11 cellular contexts compared by ENCODE assay signal in genomic region chr16:4217246-4218131, GRCh38. TPM values are rescaled to one million over a fixed set of nuclear protein-coding genes. Genes with fewer than 3 reads are reported as not detected.
DNase-seq lines count a peak whose midpoint lies in the region; ATAC-seq and TF ChIP-seq lines count a peak whose summit lies in the region.
"Had no signal": no experiment of that assay in that cellular context is flagged by ENCODE, and none has a peak within 500 bp of the region (broad histone marks: within the 10 kb centered on the region; RNA-seq: fewer than 3 reads in every experiment).

No MANE protein-coding gene starts in this region.

- no peak overlapping the region for H3K4me3 Mint-ChIP-seq in activated CD4-positive, alpha-beta T cell treated with anti-CD3 and anti-CD28 coated beads, Interleukin-2, amount 10 ng/mL, durations not matched to agents 24 days and 14 days
- H3K4me3 Mint-ChIP-seq: stimulated activated naive B cell treated with anti-CD40 and anti-IgM and Interleukin-4, amounts not matched to agents 10 μg/mL and 1 μg/mL and 100 μg/mL, for 72 hours had no signal

- H3K4me1 ChIP-seq in BE2C (peaks cover 8% of the 10 kb centered on the region), mucosa of rectum (ENCODE audit: control insufficient read depth in 2 of 2, insufficient read depth in 2 of 2, low read length in 2 of 2) (peaks cover 9 to 33% of the 10 kb centered on the region in 2 donors)

- intact Hi-C loops in activated CD4-positive, alpha-beta T cell treated with anti-CD3 and anti-CD28 coated beads, Interleukin-2, amount 10 ng/mL, durations not matched to agents 24 days and 14 days (cut with micrococcal nuclease): no loop called here

- H3K27me3 ChIP-seq in BE2C: no peaks in the 10 kb centered on the region
- H3K27me3 ChIP-seq in mucosa of rectum (ENCODE audit: control insufficient read depth in 2 of 2, insufficient read depth in 2 of 2, low read length in 2 of 2): no peaks in the 10 kb centered on the region

- H3K9me3 ChIP-seq in BE2C (no peaks in the 10 kb centered on the region), mucosa of rectum (ENCODE audit: control insufficient read depth in 2 of 2, low read length in 2 of 2) (no peaks in the 10 kb centered on the region)

- DNase-seq in BE2C: peak; percentile 80
- DNase-seq in NCI-H345 (lab: John Stamatoyannopoulos, UW): peak; percentile 76
- DNase-seq in fibroblast of peridontal ligament (ENCODE audit: extremely low read depth): peak; percentile 10
- no peak for DNase-seq in HK-2 (ENCODE audit: unreplicated experiment)
- DNase-seq in activated CD4-positive, alpha-beta T cell treated with anti-CD3 and anti-CD28 coated beads, Interleukin-2, amount 10 ng/mL, durations not matched to agents 24 days and 14 days: no peak
- no peak for DNase-seq in effector CD4-positive, alpha-beta T cell
- DNase-seq: activated gamma-delta T cell treated with Interleukin-2 at 50 U/mL for 16 hours; stimulated activated naive B cell treated with anti-CD40 and anti-IgM and Interleukin-4, amounts not matched to agents 10 μg/mL and 1 μg/mL and 100 μg/mL, for 72 hours had no signal

- H3K4me3 ChIP-seq in BE2C (ENCODE audit: low read depth, low read length) (no peak overlapping the region), mucosa of rectum (ENCODE audit: low read length in 2 of 2) (no peak overlapping the region)

- peaks cover 2% of the 10 kb centered on the region for H3K27me3 Mint-ChIP-seq in activated CD4-positive, alpha-beta T cell treated with anti-CD3 and anti-CD28 coated beads, Interleukin-2, amount 10 ng/mL, durations not matched to agents 24 days and 14 days

- TF ChIP-seq CTCF in BE2C (IDR thresholded peaks at IDR 0.05; ENCODE audit: low read depth, low read length): no peak

- no peak overlapping the region for H3K9ac ChIP-seq in mucosa of rectum (ENCODE audit: low read depth in 1 of 2, low read length in 2 of 2)

- H3K27ac Mint-ChIP-seq in activated CD4-positive, alpha-beta T cell treated with anti-CD3 and anti-CD28 coated beads, Interleukin-2, amount 10 ng/mL, durations not matched to agents 24 days and 14 days: no peak overlapping the region

- no peak for ATAC-seq in GM21390 (IDR thresholded peaks at IDR 0.05; ENCODE audit: unreplicated experiment)
- ATAC-seq: stimulated activated naive B cell treated with anti-CD40 and anti-IgM and Interleukin-4, amounts not matched to agents 10 μg/mL and 1 μg/mL and 100 μg/mL, for 72 hours had no signal

- H3K27ac ChIP-seq in mucosa of rectum (ENCODE audit: low read depth in 2 of 2, low read length in 2 of 2): peak overlapping the region; percentile 9 to 31

- no peaks in the 10 kb centered on the region for H3K4me1 Mint-ChIP-seq in activated CD4-positive, alpha-beta T cell treated with anti-CD3 and anti-CD28 coated beads, Interleukin-2, amount 10 ng/mL, durations not matched to agents 24 days and 14 days
- H3K4me1 Mint-ChIP-seq: IgD-negative memory B cell; stimulated activated naive B cell treated with anti-CD40 and anti-IgM and Interleukin-4, amounts not matched to agents 10 μg/mL and 1 μg/mL and 100 μg/mL, for 72 hours had no signal

- no peaks in the 10 kb centered on the region for H3K36me3 Mint-ChIP-seq in activated CD4-positive, alpha-beta T cell treated with anti-CD3 and anti-CD28 coated beads, Interleukin-2, amount 10 ng/mL, durations not matched to agents 24 days and 14 days (ENCODE audit: low read depth)
- H3K36me3 Mint-ChIP-seq: IgD-negative memory B cell; stimulated activated naive B cell treated with anti-CD40 and anti-IgM and Interleukin-4, amounts not matched to agents 10 μg/mL and 1 μg/mL and 100 μg/mL, for 72 hours had no signal

- no peaks in the 10 kb centered on the region for H3K9me3 Mint-ChIP-seq in activated CD4-positive, alpha-beta T cell treated with anti-CD3 and anti-CD28 coated beads, Interleukin-2, amount 10 ng/mL, durations not matched to agents 24 days and 14 days
- H3K9me3 Mint-ChIP-seq: IgD-negative memory B cell; stimulated activated naive B cell treated with anti-CD40 and anti-IgM and Interleukin-4, amounts not matched to agents 10 μg/mL and 1 μg/mL and 100 μg/mL, for 72 hours had no signal

- no peaks in the 10 kb centered on the region for H3K36me3 ChIP-seq in BE2C
- no peaks in the 10 kb centered on the region for H3K36me3 ChIP-seq in mucosa of rectum (ENCODE audit: control insufficient read depth in 2 of 2, insufficient read depth in 2 of 2, low read length in 2 of 2)

RNA-seq across cellular contexts. Expression of gene SRL, which starts 24.4 kb away (rescaled TPM):
- polyA plus RNA-seq in BE2C (2012; ENCODE audit: insufficient read depth, insufficient read length, low read depth): 0.11 TPM
- total RNA-seq in activated CD4-positive, alpha-beta T cell treated with anti-CD3 and anti-CD28 coated beads, Interleukin-2, amount 10 ng/mL, durations not matched to agents 24 days and 14 days: not detected in 2 replicates
- polyA plus RNA-seq: IgD-negative memory B cell had no signal

RNA-seq across cellular contexts. Expression of gene TFAP4, which starts 55.3 kb away (rescaled TPM):
- 40.1 TPM for polyA plus RNA-seq in BE2C (2012; ENCODE audit: insufficient read depth, insufficient read length, low read depth)
- 46.1 and 53.4 TPM in 2 replicates for total RNA-seq in activated CD4-positive, alpha-beta T cell treated with anti-CD3 and anti-CD28 coated beads, Interleukin-2, amount 10 ng/mL, durations not matched to agents 24 days and 14 days

Comparison
In these comparisons a context has a peak if more than half of its experiments do, and no peak if none do; other contexts are left out.
1. DNase-seq: peak in BE2C (single experiment), NCI-H345 (single experiment) and fibroblast of peridontal ligament (single experiment); none in HK-2 (single experiment), activated CD4-positive, alpha-beta T cell treated with anti-CD3 and anti-CD28 coated beads, Interleukin-2, amount 10 ng/mL, durations not matched to agents 24 days and 14 days (single experiment) and effector CD4-positive, alpha-beta T cell (single experiment).